21 cellular contexts compared by ENCODE assay signal in the genomic region with DNA sequence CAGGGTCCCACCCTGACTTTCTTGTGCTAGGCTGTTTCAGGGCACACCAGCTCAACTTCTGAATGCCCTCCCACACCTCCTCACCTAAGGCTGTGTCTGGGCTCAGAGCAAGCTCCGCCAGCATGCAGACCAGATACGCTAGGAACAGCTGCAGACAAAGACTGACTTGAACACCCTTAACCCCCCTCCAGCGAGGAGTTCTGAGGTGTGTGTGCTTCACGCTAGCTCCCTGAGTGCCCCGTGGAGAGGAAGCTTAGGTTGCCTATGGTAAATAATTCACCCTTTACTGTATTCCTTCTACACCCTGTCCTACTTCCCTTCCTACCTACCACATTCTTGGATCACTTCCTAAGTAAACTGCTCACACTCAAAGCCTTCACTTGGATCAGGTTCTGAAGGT.
DNase-seq lines count a peak whose midpoint lies in the region; ATAC-seq, FAIRE-seq and TF ChIP-seq lines count a peak whose summit lies in the region.
"Had no signal": no experiment of that assay in that cellular context is flagged by ENCODE, and none has a peak within 500 bp of the region (broad histone marks: within the 10 kb centered on the region; RNA-seq: fewer than 3 reads in every experiment).

No MANE protein-coding gene starts in this region.

- no peak overlapping the region for H2BK12ac ChIP-seq in H1 (ENCODE audit: low read depth, low read length)

- H3K18ac ChIP-seq in H1 (ENCODE audit: extremely low read depth, low read length) = no peak overlapping the region

- H3K4ac ChIP-seq in H1 (replicated peaks; ENCODE audit: insufficient read length, low read depth, low read length) = no peak overlapping the region

- no peak overlapping the region for H3K4me3 ChIP-seq in H1 (ENCODE audit: extremely low read depth in 1 of 4, insufficient read depth in 2 of 4, low read depth in 3 of 4, low read length in 4 of 4)
- H3K4me3 ChIP-seq in lower lobe of right lung = no peak overlapping the region
- no peak overlapping the region for H3K4me3 ChIP-seq in HepG2 (replicated peaks in 1 of 3; ENCODE audit: insufficient read depth in 1 of 3, low read depth in 2 of 3, low read length in 3 of 3)
- H3K4me3 ChIP-seq: BLaER1 had no signal

- no peak overlapping the region for H3K23ac ChIP-seq in H1 (ENCODE audit: insufficient read length)

- no peak overlapping the region for H2BK15ac ChIP-seq in H1 (ENCODE audit: low read length)

- no peak overlapping the region for H4K8ac ChIP-seq in H1 (ENCODE audit: extremely low read depth, insufficient read depth, low read length)

- no peak overlapping the region for H3K4me2 ChIP-seq in H1 (ENCODE audit: insufficient read depth in 1 of 2, low read depth in 2 of 2, low read length in 2 of 2)
- H3K4me2 ChIP-seq in HepG2 (ENCODE audit: low read depth, low read length) = no peak overlapping the region
- H3K4me2 ChIP-seq: BLaER1, KMS-11 had no signal

- H3K23me2 ChIP-seq in H1 (ENCODE audit: low read depth, low read length) = no peaks in the 10 kb centered on the region

- CTCF ChIA-PET in H1 (lab: Charles Lee; ENCODE audit: partially characterized antibody) (no interaction called here), HepG2 (lab: Yijun Ruan, JAX; ENCODE audit: low intra/inter-chr PET ratio, low total read pairs) (no interaction called here)

- H4K20me1 ChIP-seq in H1 (replicated peaks in 1 of 2; ENCODE audit: control insufficient read depth in 1 of 2, insufficient read depth in 2 of 2, low read length in 2 of 2) (no peaks in the 10 kb centered on the region), HepG2 (ENCODE audit: insufficient read depth, low read length) (no peaks in the 10 kb centered on the region)
- H4K20me1 ChIP-seq: BLaER1 had no signal

- intact Hi-C loops in lower lobe of right lung (cut with DNase I) = no loop called here
- intact Hi-C loops in HepG2 (cut with micrococcal nuclease; ENCODE audit: unreplicated experiment) = no loop called here

- no peak overlapping the region for H4K91ac ChIP-seq in H1 (replicated peaks; ENCODE audit: insufficient read length, low read length)

- TF ChIP-seq POLR2A in H1 (IDR thresholded peaks at IDR 0.05; ENCODE audit: control extremely low read depth in 1 of 2, low read depth in 2 of 2, low read length in 2 of 2) = no peak
- no peak for TF ChIP-seq POLR2A in HepG2 (IDR thresholded peaks at IDR 0.05; ENCODE audit: insufficient read depth in 1 of 2, low read depth in 2 of 2, low read length in 2 of 2)

- in situ Hi-C loops in HepG2 (cut with HindIII; ENCODE audit: extremely low pct_ligation_motif_present, low pct_unique_long_range_greater_than_20kb) = no loop called here

- TF ChIP-seq EP300 in H1 (IDR thresholded peaks at IDR 0.05; ENCODE audit: borderline replicate concordance in 1 of 2, low read depth in 2 of 2, low read length in 2 of 2) (no peak), HepG2 (IDR thresholded peaks at IDR 0.05; ENCODE audit: low read depth in 2 of 2, low read length in 2 of 2) (no peak), HepG2 (CRISPR knock-in tag; IDR thresholded peaks at IDR 0.05; ENCODE audit: borderline replicate concordance) (no peak)

- TF ChIP-seq RAD21 in H1 (IDR thresholded peaks at IDR 0.05 in 1 of 2, conservative IDR thresholded peaks at IDR 0.05 in 1 of 2; ENCODE audit: low read depth in 2 of 2, low read length in 2 of 2) = no peak
- no peak for TF ChIP-seq RAD21 in HepG2 (CRISPR knock-in tag; IDR thresholded peaks at IDR 0.05)

- H3K79me2 ChIP-seq in H1 (ENCODE audit: control insufficient read depth in 1 of 2, insufficient read depth in 2 of 2, low read length in 2 of 2) (no peaks in the 10 kb centered on the region), HepG2 (ENCODE audit: insufficient read depth, low read length) (no peaks in the 10 kb centered on the region)

- DNase-seq in NCI-H510A (lab: John Stamatoyannopoulos, UW) (peak; percentile 0), NCI-H510A treated with DMSO at 0.1 percent for 48 hours (lab: John Stamatoyannopoulos, UW) (no peak), H1 (ENCODE audit: low read depth in 1 of 2, low spot score in 2 of 2) (no peak), lower lobe of right lung (peak; percentile 34), HepG2 (ENCODE audit: low spot score) (no peak), COR-L47 (lab: John Stamatoyannopoulos, UW) (no peak), NCI-H2107 treated with DMSO at 0.1 percent for 48 hours (lab: John Stamatoyannopoulos, UW; ENCODE audit: unreplicated experiment) (no peak)
- DNase-seq in activated CD4-positive, alpha-beta T cell treated with anti-CD3 and anti-CD28 coated beads, Interleukin-2, amount 50 U/mL, for 48 hours = no peak
- DNase-seq: CD8-positive, alpha-beta T cell; GF-D8; HFFc6; NCI-H1048; NCI-H1436 treated with DMSO at 0.1 percent for 48 hours; NCI-H345; NCI-H774 had no signal

- no peaks in the 10 kb centered on the region for H3K27me3 ChIP-seq in H1 (replicated peaks in 1 of 4; ENCODE audit: control insufficient read depth in 3 of 4, extremely low read depth in 1 of 4, insufficient read depth in 3 of 4, low read length in 3 of 4)
- H3K27me3 ChIP-seq in lower lobe of right lung (ENCODE audit: low read depth) = no peaks in the 10 kb centered on the region
- no peaks in the 10 kb centered on the region for H3K27me3 ChIP-seq in HepG2 (ENCODE audit: control insufficient read depth in 1 of 2, insufficient read depth in 2 of 2, low read length in 2 of 2)
- H3K27me3 ChIP-seq: BLaER1 had no signal

- no peak overlapping the region for H2BK120ac ChIP-seq in H1 (replicated peaks; ENCODE audit: low read depth, low read length)

- no peaks in the 10 kb centered on the region for H3K79me1 ChIP-seq in H1 (ENCODE audit: low read depth, low read length)

- H3K9me3 ChIP-seq in H1 (ENCODE audit: insufficient read depth in 2 of 2, low read depth in 1 of 2, low read length in 1 of 2) (no peaks in the 10 kb centered on the region), lower lobe of right lung (no peaks in the 10 kb centered on the region), HepG2 (ENCODE audit: low read length) (no peaks in the 10 kb centered on the region)
- H3K9me3 ChIP-seq: BLaER1 had no signal

- H3K56ac ChIP-seq in H1 (replicated peaks; ENCODE audit: insufficient read length, low read depth, low read length) = no peak overlapping the region

- H3K14ac ChIP-seq in H1 (ENCODE audit: insufficient read length) = no peak overlapping the region

- H4K5ac ChIP-seq in H1 (ENCODE audit: insufficient read length, low read depth, low read length) = no peak overlapping the region

- no peak overlapping the region for H2AK5ac ChIP-seq in H1 (ENCODE audit: low read depth, low read length)

- FAIRE-seq in H1 (lab: Jason Lieb, UNC) (peak; percentile 36), HepG2 (lab: Jason Lieb, UNC) (no peak)
- FAIRE-seq: GM12892, H54 had no signal

- H2BK20ac ChIP-seq in H1 (ENCODE audit: low read length) = no peak overlapping the region

- no peak overlapping the region for H2BK5ac ChIP-seq in H1 (ENCODE audit: low read depth, low read length)

- BruUV-seq in HepG2 (replicated peaks; lab: Mats Ljungman, UMichigan) = no TSS peak

- H3K27ac ChIP-seq in H1 (ENCODE audit: low read depth, low read length) = no peak overlapping the region
- no peak overlapping the region for H3K27ac ChIP-seq in lower lobe of right lung
- H3K27ac ChIP-seq in HepG2 (ENCODE audit: extremely low read length, insufficient read depth, low read length) = no peak overlapping the region
- H3K27ac ChIP-seq: BLaER1, KMS-11 had no signal

- H3K9ac ChIP-seq in H1 (replicated peaks in 1 of 4; ENCODE audit: extremely low read depth in 1 of 4, low read depth in 3 of 4, low read length in 3 of 4) (no peak overlapping the region), HepG2 (ENCODE audit: insufficient read depth, low read depth, low read length) (no peak overlapping the region)
- H3K9ac ChIP-seq: BLaER1, KMS-11 had no signal

- WGBS in H1 (ENCODE audit: extremely low coverage in 1 of 2, insufficient coverage in 1 of 2, insufficient read length in 1 of 2, insufficient replicate concordance in 2 of 2, low coverage in 1 of 2, low lambda C conversion rate in 2 of 2, missing lambda C conversion rate in 1 of 2), 2 experiments = 94% methylated on average over 5 of the region's 5 CpGs; no CpG with 5 or more reads in 1 of the 2 experiments
- 0% methylated on average over 1 of the region's 5 CpGs for WGBS in HepG2 (ENCODE audit: low lambda C conversion rate)

- TF ChIP-seq CTCF in H1 (IDR thresholded peaks at IDR 0.05; ENCODE audit: control extremely low read depth in 1 of 3, insufficient read depth in 1 of 3, low read depth in 1 of 3, low read length in 3 of 3) = no peak
- no peak for TF ChIP-seq CTCF in lower lobe of right lung (IDR thresholded peaks at IDR 0.05)
- no peak for TF ChIP-seq CTCF in HepG2 (CRISPR knock-in tag; IDR thresholded peaks at IDR 0.05)

- H3K4me1 ChIP-seq in H1 (replicated peaks in 1 of 4; ENCODE audit: control insufficient read depth in 3 of 4, insufficient read depth in 4 of 4, low read length in 3 of 4) (no peaks in the 10 kb centered on the region), lower lobe of right lung (no peaks in the 10 kb centered on the region), HepG2 (ENCODE audit: insufficient read depth, low read length) (no peaks in the 10 kb centered on the region)

- no peak overlapping the region for H2AFZ ChIP-seq in H1 (ENCODE audit: low read length)
- no peak overlapping the region for H2AFZ ChIP-seq in HepG2 (ENCODE audit: low read length)

- peak; percentile 62 to 69 for ATAC-seq in lower lobe of right lung
- ATAC-seq in HepG2 = no peak
- ATAC-seq: CD8-positive, alpha-beta T cell; Panc1; Right ventricle myocardium inferior had no signal

- POLR2A ChIA-PET in H1 (lab: Charles Lee; ENCODE audit: partially characterized antibody) (no interaction called here), HepG2 (lab: Yijun Ruan, JAX) (no interaction called here)

- H3K36me3 ChIP-seq in H1 (ENCODE audit: control insufficient read depth in 2 of 4, insufficient read depth in 4 of 4, low read length in 3 of 4) (peaks cover 0 to under 1% (median 0%) of the 10 kb centered on the region in 4 experiments; a peak in 3 of 8 replicates), lower lobe of right lung (no peaks in the 10 kb centered on the region), HepG2 (replicated peaks in 1 of 2; ENCODE audit: control insufficient read depth in 1 of 2, insufficient read depth in 2 of 2, low read length in 2 of 2) (no peaks in the 10 kb centered on the region)
- H3K36me3 ChIP-seq: BLaER1 had no signal

TF ChIP-seq in H1, 55 proteins besides CTCF, POLR2A, EP300 and RAD21 (continues in another document):
- no peak for TF ChIP-seq GABPA (IDR thresholded peaks at IDR 0.05; ENCODE audit: borderline replicate concordance, insufficient read depth, low read length)
- TF ChIP-seq RFX5 (IDR thresholded peaks at IDR 0.05; ENCODE audit: borderline replicate concordance, low read depth, low read length) = no peak
- TF ChIP-seq POU5F1 (IDR thresholded peaks at IDR 0.05; ENCODE audit: low read depth, low read length) = no peak
- no peak for TF ChIP-seq PHF8 (conservative IDR thresholded peaks at IDR 0.05; ENCODE audit: low read depth, low read length)

TF ChIP-seq in HepG2, 621 proteins besides CTCF, POLR2A, EP300 and RAD21 (continues in another document):
- TF ChIP-seq KDM6A (CRISPR knock-in tag; IDR thresholded peaks at IDR 0.05; ENCODE audit: low read depth) (no peak), SMC3 (IDR thresholded peaks at IDR 0.05; ENCODE audit: low read length) (no peak)

Comparison
In these comparisons a context has a peak if more than half of its experiments do, and no peak if none do; other contexts are left out.
1. DNase-seq: peak in NCI-H510A (single experiment) and lower lobe of right lung (single experiment); none in NCI-H510A treated with DMSO at 0.1 percent for 48 hours (single experiment), H1 (0 of 2), HepG2 (single experiment), COR-L47 (single experiment), activated CD4-positive, alpha-beta T cell treated with anti-CD3 and anti-CD28 coated beads, Interleukin-2, amount 50 U/mL, for 48 hours (0 of 2) and NCI-H2107 treated with DMSO at 0.1 percent for 48 hours (single experiment).